29 cellular contexts compared by ENCODE assay signal in the genomic region with DNA sequence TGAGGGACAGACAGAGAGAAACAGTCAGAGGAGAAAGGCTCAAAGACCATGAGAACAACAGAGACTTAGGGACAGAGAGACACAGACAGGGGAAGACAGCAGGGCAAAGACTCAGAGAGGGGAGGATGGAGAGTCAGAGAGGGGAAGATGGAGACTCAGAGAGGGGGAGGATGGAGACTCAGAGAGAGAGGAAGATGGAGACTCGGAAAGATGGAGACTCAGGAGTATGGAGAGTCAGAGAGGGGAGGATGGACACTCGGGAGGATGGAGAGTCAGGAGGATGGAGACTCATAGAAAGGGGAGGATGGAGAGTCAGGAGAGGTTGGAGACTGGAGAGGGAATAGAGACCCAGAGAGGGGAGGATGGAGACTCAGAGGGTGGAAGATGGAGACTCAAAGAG. TPM values are rescaled to one million over a fixed set of nuclear protein-coding genes. Genes with fewer than 3 reads are reported as not detected.
A peak's percentile ranks its signal among the peaks of the same experiment; 100 is the strongest.
DNase-seq lines count a peak whose midpoint lies in the region; ATAC-seq, FAIRE-seq and TF ChIP-seq lines count a peak whose summit lies in the region.
"Had no signal": no experiment of that assay in that cellular context is flagged by ENCODE, and none has a peak within 500 bp of the region (broad histone marks: within the 10 kb centered on the region; RNA-seq: fewer than 3 reads in every experiment).

No MANE protein-coding gene starts in this region.

- H3K4me2 ChIP-seq in SK-N-SH (peak overlapping the region; percentile 19; the same call in 1 of the 2 replicates), K562 (ENCODE audit: insufficient read depth, low read length) (no peak overlapping the region)
- H3K4me2 ChIP-seq: KMS-11 had no signal

- H3K4me3 ChIP-seq in SK-N-SH (ENCODE audit: low read depth in 2 of 2, low read length in 1 of 2): no peak overlapping the region
- H3K4me3 ChIP-seq in K562: no peak overlapping the region
- no peak overlapping the region for H3K4me3 ChIP-seq in uterus
- H3K4me3 ChIP-seq: right atrium auricular region, SJSA1, spleen had no signal

- peaks cover 3% of the 10 kb centered on the region for H3K27me3 Mint-ChIP-seq in nephron progenitor cell (ENCODE audit: low read depth, poor library complexity)

- no peak overlapping the region for H3K9ac ChIP-seq in SK-N-SH
- no peak overlapping the region for H3K9ac ChIP-seq in K562 (ENCODE audit: insufficient read depth in 1 of 2, low read depth in 2 of 2, low read length in 2 of 2)
- H3K9ac ChIP-seq: KMS-11, parathyroid adenoma had no signal

- H3K9me3 ChIP-seq in SK-N-SH (no peaks in the 10 kb centered on the region), K562 (replicated peaks; ENCODE audit: control insufficient read depth, insufficient read depth, low read depth, low read length) (no peaks in the 10 kb centered on the region), uterus (no peaks in the 10 kb centered on the region)
- H3K9me3 ChIP-seq: right atrium auricular region, SJSA1, spleen had no signal

- CTCF ChIA-PET in SK-N-SH (lab: Yijun Ruan, JAX) (no interaction called here), K562 (lab: Yijun Ruan, JAX; ENCODE audit: low intra/inter-chr PET ratio) (no interaction called here)

- DNase-seq in SK-N-SH: no peak
- no peak for DNase-seq in K562 (ENCODE audit: extremely low read depth in 1 of 4, low spot score in 3 of 4)
- no peak for DNase-seq in nephron progenitor cell
- DNase-seq in uterus: no peak
- no peak for DNase-seq in NCI-H2081 treated with DMSO at 0.1 percent for 48 hours (lab: John Stamatoyannopoulos, UW)
- DNase-seq in NCI-H2227 (lab: John Stamatoyannopoulos, UW; ENCODE audit: unreplicated experiment): no peak
- DNase-seq: activated CD4-positive, alpha-beta T cell treated with anti-CD3 and anti-CD28 coated beads, Interleukin-2, amount 50 U/mL, for 4 hours; activated CD8-positive, alpha-beta memory T cell treated with anti-CD3 and anti-CD28 coated beads, Interleukin-2, amount 50 U/mL, for 4 hours; activated naive CD8-positive, alpha-beta T cell treated with anti-CD3 and anti-CD28 coated beads, Interleukin-2, amount 10 ng/mL, durations not matched to agents 7 days and 5 days; CD8-positive, alpha-beta T cell; kidney; midbrain; naive thymus-derived CD8-positive, alpha-beta T cell; NCI-H1417 treated with DMSO at 0.1 percent for 48 hours; NCI-H2081; NCI-H774; spleen; T-helper 1 cell had no signal

- peaks cover 5 to 13% of the 10 kb centered on the region in 2 experiments; a peak in 2 of 4 replicates for H3K4me1 ChIP-seq in SK-N-SH (ENCODE audit: control insufficient read depth in 1 of 2, insufficient read depth in 2 of 2, low read depth in 1 of 2, low read length in 1 of 2)
- H3K4me1 ChIP-seq in K562 (replicated peaks in 1 of 2; ENCODE audit: control insufficient read depth in 2 of 2, insufficient read depth in 2 of 2, low read length in 2 of 2): peaks cover 12 to 46% of the 10 kb centered on the region in 2 experiments
- H3K4me1 ChIP-seq in uterus: peaks cover 0 to 24% of the 10 kb centered on the region in 2 donors

- H3K9me3 Mint-ChIP-seq in nephron progenitor cell: no peaks in the 10 kb centered on the region
- H3K9me3 Mint-ChIP-seq: activated naive CD8-positive, alpha-beta T cell treated with anti-CD3 and anti-CD28 coated beads, Interleukin-2, amount 10 ng/mL, durations not matched to agents 7 days and 5 days; CD8-positive, alpha-beta T cell; central memory CD8-positive, alpha-beta T cell had no signal

- H3K4me1 Mint-ChIP-seq in nephron progenitor cell: peaks cover 41% of the 10 kb centered on the region
- H3K4me1 Mint-ChIP-seq: activated naive CD8-positive, alpha-beta T cell treated with anti-CD3 and anti-CD28 coated beads, Interleukin-2, amount 10 ng/mL, durations not matched to agents 7 days and 5 days had no signal

- H3K4me3 Mint-ChIP-seq in nephron progenitor cell: peak overlapping the region; percentile 20
- H3K4me3 Mint-ChIP-seq: activated naive CD8-positive, alpha-beta T cell treated with anti-CD3 and anti-CD28 coated beads, Interleukin-2, amount 10 ng/mL, durations not matched to agents 7 days and 5 days; CD8-positive, alpha-beta T cell; central memory CD8-positive, alpha-beta T cell had no signal

- no peak for TF ChIP-seq EP300 in SK-N-SH (IDR thresholded peaks at IDR 0.05; ENCODE audit: borderline replicate concordance in 1 of 2, low read depth in 1 of 2, low read length in 1 of 2)
- no peak for TF ChIP-seq EP300 in K562 (IDR thresholded peaks at IDR 0.05; ENCODE audit: low read length)

- TF ChIP-seq POLR2A in K562 (conservative IDR thresholded peaks at IDR 0.05) (no peak), uterus (IDR thresholded peaks at IDR 0.05) (no peak)

- H3K36me3 ChIP-seq in SK-N-SH (replicated peaks in 1 of 2; ENCODE audit: control insufficient read depth in 1 of 2, insufficient read depth in 2 of 2, low read length in 1 of 2) (peaks cover 29 to 43% of the 10 kb centered on the region in 2 experiments), K562 (ENCODE audit: control insufficient read depth, insufficient read depth, low read length) (peaks cover 53% of the 10 kb centered on the region), uterus (no peaks in the 10 kb centered on the region)

- H2AFZ ChIP-seq in SK-N-SH (ENCODE audit: low read depth) (no peak overlapping the region), K562 (ENCODE audit: low read depth, low read length) (no peak overlapping the region)
- H2AFZ ChIP-seq: parathyroid adenoma had no signal

- H4K20me1 ChIP-seq in SK-N-SH (ENCODE audit: insufficient read depth) (peaks cover 76% of the 10 kb centered on the region), K562 (replicated peaks; ENCODE audit: control insufficient read depth, insufficient read depth, low read length) (no peaks in the 10 kb centered on the region)

- no peak for ATAC-seq in SK-N-SH treated with all-trans-retinoic acid at 6 μM for 48 hours
- ATAC-seq in K562: no peak
- no peak for ATAC-seq in GM18868 (IDR thresholded peaks at IDR 0.05; ENCODE audit: unreplicated experiment)
- ATAC-seq: CD8-positive, alpha-beta T cell; naive thymus-derived CD8-positive, alpha-beta T cell had no signal

- TF ChIP-seq CTCF in SK-N-SH (IDR thresholded peaks at IDR 0.05): no peak
- TF ChIP-seq CTCF in K562 (IDR thresholded peaks at IDR 0.05 in 2 of 3, conservative IDR thresholded peaks at IDR 0.05 in 1 of 3; ENCODE audit: insufficient read depth in 2 of 3, low read depth in 1 of 3, low read length in 3 of 3): no peak
- TF ChIP-seq CTCF in nephron progenitor cell (IDR thresholded peaks at IDR 0.05): no peak
- TF ChIP-seq CTCF in uterus (IDR thresholded peaks at IDR 0.05): no peak

- H3K27ac ChIP-seq in SK-N-SH (ENCODE audit: low read depth in 2 of 2, low read length in 1 of 2) (no peak overlapping the region), K562 (ENCODE audit: extremely low read depth, low read depth, low read length) (no peak overlapping the region), uterus (peak overlapping the region; percentile 100)
- H3K27ac ChIP-seq: 22Rv1, KMS-11, SJSA1 had no signal

- H3F3A ChIP-seq in SK-N-SH (replicated peaks; ENCODE audit: insufficient read depth): peaks cover 14% of the 10 kb centered on the region

- no peak overlapping the region for H3K27ac Mint-ChIP-seq in nephron progenitor cell
- H3K27ac Mint-ChIP-seq: activated naive CD8-positive, alpha-beta T cell treated with anti-CD3 and anti-CD28 coated beads, Interleukin-2, amount 10 ng/mL, durations not matched to agents 7 days and 5 days; CD8-positive, alpha-beta T cell had no signal

- in situ Hi-C loops in K562 (cut with MboI): no loop called here

- peaks cover 95% of the 10 kb centered on the region for H3K79me2 ChIP-seq in SK-N-SH (ENCODE audit: insufficient read depth)
- H3K79me2 ChIP-seq in K562 (ENCODE audit: control insufficient read depth, insufficient read depth, low read length): peaks cover 51% of the 10 kb centered on the region

- BruUV-seq in K562 (replicated peaks; lab: Mats Ljungman, UMichigan): no TSS peak

- no peak for FAIRE-seq in K562 (lab: Jason Lieb, UNC)
- FAIRE-seq: kidney had no signal

- H3K36me3 Mint-ChIP-seq in nephron progenitor cell (ENCODE audit: low read depth): peaks cover 60% of the 10 kb centered on the region
- H3K36me3 Mint-ChIP-seq: activated naive CD8-positive, alpha-beta T cell treated with anti-CD3 and anti-CD28 coated beads, Interleukin-2, amount 10 ng/mL, durations not matched to agents 7 days and 5 days; naive thymus-derived CD8-positive, alpha-beta T cell had no signal

- no peaks in the 10 kb centered on the region for H3K27me3 ChIP-seq in SK-N-SH (ENCODE audit: insufficient read depth)
- no peaks in the 10 kb centered on the region for H3K27me3 ChIP-seq in K562 (ENCODE audit: control insufficient read depth in 2 of 2, insufficient read depth in 2 of 2, low read length in 2 of 2)
- H3K27me3 ChIP-seq in uterus: no peaks in the 10 kb centered on the region
- H3K27me3 ChIP-seq: right atrium auricular region, SJSA1 had no signal

- intact Hi-C loops in K562 (cut with micrococcal nuclease): no loop called here
- intact Hi-C loops in uterus (cut with DNase I; ENCODE audit: low total_unique reads): no loop called here

- no peaks in the 10 kb centered on the region for H3K9me2 ChIP-seq in SK-N-SH

- POLR2A ChIA-PET in SK-N-SH (lab: Yijun Ruan, JAX): no interaction called here
- POLR2A ChIA-PET in K562 (lab: Yijun Ruan, JAX): no interaction called here

- WGBS in SK-N-SH (ENCODE audit: low lambda C conversion rate): 69% methylated on average over 2 of the region's 2 CpGs
- WGBS in K562 (ENCODE audit: insufficient coverage, low coverage, missing lambda C conversion rate): 67% methylated on average over 2 of the region's 2 CpGs

- TF ChIP-seq RAD21 in SK-N-SH (IDR thresholded peaks at IDR 0.05; ENCODE audit: low read length) (no peak), K562 (CRISPR knock-in tag; conservative IDR thresholded peaks at IDR 0.05 in 1 of 2, IDR thresholded peaks at IDR 0.05 in 1 of 2) (no peak)

- no peaks in the 10 kb centered on the region for H3K9me1 ChIP-seq in K562 (ENCODE audit: control insufficient read depth, insufficient read depth, low read length)

RNA-seq across cellular contexts. Expression of a gene that starts 0.7 kb away (rescaled TPM):
- polyA plus RNA-seq in SK-N-SH (2012; rRNA removed): 12.6 and 15.8 TPM in 2 replicates
- 4.5 and 7.2 TPM in 2 replicates for polyA plus RNA-seq in SK-N-SH (2012; cell fraction: cytosol; rRNA removed)
- 97.2 and 166 TPM in 2 replicates for polyA plus RNA-seq in SK-N-SH (2012; cell fraction: nucleus; rRNA removed)
- 25.4 and 53.9 TPM in 2 replicates for total RNA-seq in K562 (2011; cell fraction: chromatin; rRNA removed; ENCODE audit: low replicate concordance)
- total RNA-seq in K562 (2011; cell fraction: nucleolus; rRNA removed): 33.2 and 42.4 TPM in 2 replicates
- 38.6 and 44.8 TPM in 2 replicates for total RNA-seq in K562 (2011; cell fraction: nucleoplasm; rRNA removed)
- total RNA-seq in K562 (2014; rRNA removed): 11.4 and 15.6 TPM in 2 replicates
- total RNA-seq in K562 (2014; rRNA removed; fragmentation: Illumina TruSeq; extraction: Trizol): 3.0 and 3.4 TPM in 2 replicates
- total RNA-seq in K562 (2015; rRNA removed; fragmentation: Illumina TruSeq; extraction: Trizol): 5.8 TPM in 2 replicates
- 14.2 and 16.2 TPM in 2 replicates for total RNA-seq in K562 (2021)
- 7.3 and 10.9 TPM in 2 replicates for polyA plus RNA-seq in K562 (2011; rRNA removed)
- polyA plus RNA-seq in K562 (2011; cell fraction: cytosol; rRNA removed): 5.7 and 10.0 TPM in 2 replicates
- polyA plus RNA-seq in K562 (2011; cell fraction: nucleus; rRNA removed): 60.9 and 80.4 TPM in 2 replicates
- 17.3 and 20.1 TPM in 2 replicates for polyA plus RNA-seq in K562 (2012)
- polyA plus RNA-seq in K562 (2014; fragmentation: Illumina TruSeq; extraction: Trizol): 5.9 and 6.2 TPM in 2 replicates
- polyA plus RNA-seq in K562 (2014; fragmentation: Nextera tagmentation; extraction: Ambion mirVana): 1 to 10 TPM; 1.3 to 1.4 TPM
- polyA plus RNA-seq in K562 (2014; rRNA removed): 17.3 and 27.0 TPM in 2 replicates
- 3.5 and 4.2 TPM in 2 replicates for polyA minus RNA-seq in K562 (2011; rRNA and poly(A)+ RNA removed)
- polyA minus RNA-seq in K562 (2011; cell fraction: cytosol; rRNA and poly(A)+ RNA removed): 1.4 and 5.6 TPM in 2 replicates
- polyA minus RNA-seq in K562 (2011; cell fraction: nucleus; rRNA and poly(A)+ RNA removed): 13.5 and 14.4 TPM in 2 replicates
- total RNA-seq in uterus: 100 to 1,000 TPM in 1 of 4 donors, 10 to 100 TPM in 2, 1 to 10 TPM in 1; 9.7 to 112 (median 22.5) TPM

RNA-seq across cellular contexts. Expression of a gene that starts 30.0 kb away (rescaled TPM):
- polyA plus RNA-seq in SK-N-SH (2012; rRNA removed) (not detected in 2 replicates), K562 (2011; rRNA removed) (0.22 and 0.27 TPM in 2 replicates), K562 (2014; fragmentation: Illumina TruSeq; extraction: Trizol) (not detected in 2 replicates), K562 (2014; fragmentation: Nextera tagmentation; extraction: Ambion mirVana) (not detected), K562 (2014; rRNA removed) (0.05 TPM in 1 of 2 replicates, not detected in the other)
- not detected in 2 replicates for polyA plus RNA-seq in SK-N-SH (2012; cell fraction: cytosol; rRNA removed)
- polyA plus RNA-seq in SK-N-SH (2012; cell fraction: nucleus; rRNA removed): 0.04 and 0.06 TPM in 2 replicates
- 0.65 and 0.79 TPM in 2 replicates for total RNA-seq in K562 (2011; cell fraction: chromatin; rRNA removed; ENCODE audit: low replicate concordance)
- 0.53 and 1.3 TPM in 2 replicates for total RNA-seq in K562 (2011; cell fraction: nucleolus; rRNA removed)
- total RNA-seq in K562 (2011; cell fraction: nucleoplasm; rRNA removed): 0.51 TPM in 1 of 2 replicates, not detected in the other
- total RNA-seq in K562 (2014; rRNA removed) (not detected in 2 replicates), K562 (2014; rRNA removed; fragmentation: Illumina TruSeq; extraction: Trizol) (not detected in 2 replicates), K562 (2015; rRNA removed; fragmentation: Illumina TruSeq; extraction: Trizol) (0.08 TPM in 1 of 2 replicates, not detected in the other), K562 (2021) (0.09 and 0.18 TPM in 2 replicates), uterus (1 to 10 TPM in 1 of 4 donors, under 1 TPM in 3; 0.29 to 2.0 (median 0.70) TPM)
- polyA plus RNA-seq in K562 (2011; cell fraction: cytosol; rRNA removed): 0.28 and 1.00 TPM in 2 replicates
- polyA plus RNA-seq in K562 (2011; cell fraction: nucleus; rRNA removed): 0.13 and 0.61 TPM in 2 replicates
- polyA plus RNA-seq in K562 (2012): 0.18 and 0.22 TPM in 2 replicates
- 0.28 TPM in 1 of 2 replicates, not detected in the other for polyA minus RNA-seq in K562 (2011; rRNA and poly(A)+ RNA removed)
- polyA minus RNA-seq in K562 (2011; cell fraction: cytosol; rRNA and poly(A)+ RNA removed): not detected in 2 replicates
- polyA minus RNA-seq in K562 (2011; cell fraction: nucleus; rRNA and poly(A)+ RNA removed): not detected in 2 replicates
- total RNA-seq: activated naive CD8-positive, alpha-beta T cell treated with anti-CD3 and anti-CD28 coated beads, Interleukin-2, amount 10 ng/mL, durations not matched to agents 7 days and 5 days; CD8-positive, alpha-beta T cell; H7; kidney; naive thymus-derived CD8-positive, alpha-beta T cell; SJSA1 had no signal

RNA-seq across cellular contexts. Expression of a gene that starts 47.2 kb away (rescaled TPM):
- 0.03 TPM in 1 of 2 replicates, not detected in the other for polyA plus RNA-seq in SK-N-SH (2012; rRNA removed)
- polyA plus RNA-seq in SK-N-SH (2012; cell fraction: cytosol; rRNA removed): 0.04 and 0.05 TPM in 2 replicates
- polyA plus RNA-seq in SK-N-SH (2012; cell fraction: nucleus; rRNA removed): 0.04 TPM in 1 of 2 replicates, not detected in the other
- not detected in 2 replicates for total RNA-seq in K562 (2011; cell fraction: chromatin; rRNA removed; ENCODE audit: low replicate concordance)
- total RNA-seq in K562 (2011; cell fraction: nucleolus; rRNA removed): not detected in 2 replicates
- not detected in 2 replicates for total RNA-seq in K562 (2011; cell fraction: nucleoplasm; rRNA removed)
- not detected in 2 replicates for total RNA-seq in K562 (2014; rRNA removed)
- total RNA-seq in K562 (2014; rRNA removed; fragmentation: Illumina TruSeq; extraction: Trizol): not detected in 2 replicates
- 0.19 TPM in 1 of 2 replicates, not detected in the other for total RNA-seq in K562 (2015; rRNA removed; fragmentation: Illumina TruSeq; extraction: Trizol)
- total RNA-seq in K562 (2021): not detected in 2 replicates
- not detected in 2 replicates for polyA plus RNA-seq in K562 (2011; rRNA removed)
- 0.07 TPM in 1 of 2 replicates, not detected in the other for polyA plus RNA-seq in K562 (2011; cell fraction: cytosol; rRNA removed)
- not detected in 2 replicates for polyA plus RNA-seq in K562 (2011; cell fraction: nucleus; rRNA removed)
- polyA plus RNA-seq in K562 (2012): 0.22 and 1.0 TPM in 2 replicates
- not detected in 2 replicates for polyA plus RNA-seq in K562 (2014; fragmentation: Illumina TruSeq; extraction: Trizol)
- not detected for polyA plus RNA-seq in K562 (2014; fragmentation: Nextera tagmentation; extraction: Ambion mirVana)
- not detected in 2 replicates for polyA plus RNA-seq in K562 (2014; rRNA removed)
- not detected in 2 replicates for polyA minus RNA-seq in K562 (2011; rRNA and poly(A)+ RNA removed)
- not detected in 2 replicates for polyA minus RNA-seq in K562 (2011; cell fraction: cytosol; rRNA and poly(A)+ RNA removed)
- not detected in 2 replicates for polyA minus RNA-seq in K562 (2011; cell fraction: nucleus; rRNA and poly(A)+ RNA removed)
- total RNA-seq in uterus: 1 to 10 TPM in 2 of 4 donors, under 1 TPM in 1, not detected in 1; 0.69 to 3.5 (median 1.0) TPM
- total RNA-seq: CD8-positive, alpha-beta T cell; epithelial cell of proximal tubule; H7; HT-29; SJSA1 had no signal

RNA-seq across cellular contexts. Expression of a gene that starts 57.9 kb away (rescaled TPM):
- 0.03 TPM in 1 of 2 replicates, not detected in the other for polyA plus RNA-seq in SK-N-SH (2012; rRNA removed)
- polyA plus RNA-seq in SK-N-SH (2012; cell fraction: cytosol; rRNA removed): not detected in 2 replicates
- 0.08 TPM in 1 of 2 replicates, not detected in the other for polyA plus RNA-seq in SK-N-SH (2012; cell fraction: nucleus; rRNA removed)
- total RNA-seq in K562 (2011; cell fraction: chromatin; rRNA removed; ENCODE audit: low replicate concordance): not detected in 2 replicates
- total RNA-seq in K562 (2011; cell fraction: nucleolus; rRNA removed): not detected in 2 replicates
- total RNA-seq in K562 (2011; cell fraction: nucleoplasm; rRNA removed): not detected in 2 replicates
- not detected in 2 replicates for total RNA-seq in K562 (2014; rRNA removed)
- not detected in 2 replicates for total RNA-seq in K562 (2014; rRNA removed; fragmentation: Illumina TruSeq; extraction: Trizol)
- 0.25 TPM in 1 of 2 replicates, not detected in the other for total RNA-seq in K562 (2015; rRNA removed; fragmentation: Illumina TruSeq; extraction: Trizol)
- 0.18 TPM in 1 of 2 replicates, not detected in the other for total RNA-seq in K562 (2021)
- 0.04 TPM in 1 of 2 replicates, not detected in the other for polyA plus RNA-seq in K562 (2011; rRNA removed)
- polyA plus RNA-seq in K562 (2011; cell fraction: cytosol; rRNA removed): 0.07 and 0.12 TPM in 2 replicates
- not detected in 2 replicates for polyA plus RNA-seq in K562 (2011; cell fraction: nucleus; rRNA removed)
- polyA plus RNA-seq in K562 (2012): 0.07 and 0.19 TPM in 2 replicates
- polyA plus RNA-seq in K562 (2014; fragmentation: Illumina TruSeq; extraction: Trizol): 0.06 and 0.12 TPM in 2 replicates
- polyA plus RNA-seq in K562 (2014; fragmentation: Nextera tagmentation; extraction: Ambion mirVana): under 1 TPM; 0.10 to 0.14 TPM
- 1.7 TPM in 1 of 2 replicates, not detected in the other for polyA plus RNA-seq in K562 (2014; rRNA removed)
- polyA minus RNA-seq in K562 (2011; rRNA and poly(A)+ RNA removed): 0.14 and 0.15 TPM in 2 replicates
- polyA minus RNA-seq in K562 (2011; cell fraction: cytosol; rRNA and poly(A)+ RNA removed): not detected in 2 replicates
- not detected in 2 replicates for polyA minus RNA-seq in K562 (2011; cell fraction: nucleus; rRNA and poly(A)+ RNA removed)
- total RNA-seq in uterus: 10 to 100 TPM in 1 of 4 donors, 1 to 10 TPM in 2, under 1 TPM in 1; 0.51 to 58.2 (median 2.1) TPM
- total RNA-seq: activated naive CD8-positive, alpha-beta T cell treated with anti-CD3 and anti-CD28 coated beads, Interleukin-2, amount 10 ng/mL, durations not matched to agents 7 days and 5 days; CD8-positive, alpha-beta T cell; epithelial cell of proximal tubule; H7; HT-29; naive thymus-derived CD8-positive, alpha-beta T cell; SJSA1 had no signal

Comparison
In these comparisons a context has a peak if more than half of its experiments do, and no peak if none do; other contexts are left out.
1. H3K27ac ChIP-seq: peak in uterus (2 of 2); none in SK-N-SH (0 of 2) and K562 (single experiment).